In genomic region chr12:14239935-14240872, GRCh38 we compare ENCODE assay signal across 8 cellular contexts.
DNase-seq lines count a peak whose midpoint lies in the region; ATAC-seq and TF ChIP-seq lines count a peak whose summit lies in the region.

No MANE protein-coding gene starts in this region.

- CTCF ChIA-PET in Caco-2 (lab: Charles Lee) = no interaction called here

- peaks cover 13% of the 10 kb centered on the region for H3K36me3 Mint-ChIP-seq in Caco-2 (ENCODE audit: insufficient read depth, unreplicated experiment)

- intact Hi-C loops in Caco-2 (cut with micrococcal nuclease; ENCODE audit: unreplicated experiment) = loop anchor here (1.0 to 5.0 kb wide), 4 partner anchors 54 to 391 kb away; partner anchors contain the start of gene ATF7IP

- peaks cover 64% of the 10 kb centered on the region for H3K9me3 ChIP-seq in Caco-2
- peaks cover 5 to 24% (median 11%) of the 10 kb centered on the region in 4 donors for H3K9me3 ChIP-seq in upper lobe of left lung

- POLR2A ChIA-PET in Caco-2 (lab: Charles Lee) = interaction anchor here (1.0 kb wide), 1 partner anchor 126 kb away, joined by 4 read pairs; no protein-coding TSS in a partner anchor

- no TSS peak for BruUV-seq in Caco-2 (replicated peaks; lab: Mats Ljungman, UMichigan)

- peak; percentile 38 for ATAC-seq in GM19455 (IDR thresholded peaks at IDR 0.05; ENCODE audit: unreplicated experiment)
- ATAC-seq in HG03520 (IDR thresholded peaks at IDR 0.05; ENCODE audit: unreplicated experiment) = peak; percentile 46
- peak in 1 of 2 donors; percentile 71 for ATAC-seq in upper lobe of left lung (ENCODE audit: low FRiP score in 2 of 2)
- ATAC-seq in GM18873 (IDR thresholded peaks at IDR 0.05; ENCODE audit: low FRiP score, unreplicated experiment) = no peak

- H3K4me3 ChIP-seq in Caco-2 (ENCODE audit: low read depth, low read length) (no peak overlapping the region), upper lobe of left lung (peak overlapping the region in 3 of 4 donors; percentile 10 to 26 (median 14))

- no peaks in the 10 kb centered on the region for H3K27me3 ChIP-seq in Caco-2 (replicated peaks; ENCODE audit: control insufficient read depth, insufficient read depth, low read length)
- no peaks in the 10 kb centered on the region for H3K27me3 ChIP-seq in upper lobe of left lung

- peaks cover 9% of the 10 kb centered on the region for H3K4me1 Mint-ChIP-seq in Caco-2 (ENCODE audit: low read depth, unreplicated experiment)

- H3K27ac Mint-ChIP-seq in Caco-2 (ENCODE audit: unreplicated experiment) = peak overlapping the region; percentile 43

- DNase-seq in Caco-2 = peak; percentile 62 to 82
- peak; percentile 29 for DNase-seq in UCSD-AML1 (lab: John Stamatoyannopoulos, UW; ENCODE audit: unreplicated experiment)
- DNase-seq in islet precursor cell = peak; percentile 84
- DNase-seq in upper lobe of left lung = peak in 1 of 2 donors; percentile 51
- DNase-seq in DMS153 (lab: John Stamatoyannopoulos, UW) = no peak

- no peak for TF ChIP-seq POLR2A in upper lobe of left lung (IDR thresholded peaks at IDR 0.05)

- H3K9me3 Mint-ChIP-seq in Caco-2 (ENCODE audit: unreplicated experiment) = peaks cover 38% of the 10 kb centered on the region

- H3K36me3 ChIP-seq in Caco-2 (ENCODE audit: control insufficient read depth, insufficient read depth, low read length) (no peaks in the 10 kb centered on the region), upper lobe of left lung (no peaks in the 10 kb centered on the region)

- no peak for TF ChIP-seq CTCF in Caco-2 (IDR thresholded peaks at IDR 0.05; ENCODE audit: insufficient read depth in 1 of 2, low read depth in 1 of 2, low read length in 1 of 2, severe bottlenecking in 1 of 2, unreplicated experiment in 1 of 2)
- no peak for TF ChIP-seq CTCF in upper lobe of left lung (IDR thresholded peaks at IDR 0.05)

- H3K4me3 Mint-ChIP-seq in Caco-2 (ENCODE audit: unreplicated experiment) = peak overlapping the region; percentile 32

- peak overlapping the region in 2 of 4 donors; percentile 58 to 61 for H3K27ac ChIP-seq in upper lobe of left lung

- no peak for TF ChIP-seq EP300 in upper lobe of left lung (IDR thresholded peaks at IDR 0.05)

- H3K27me3 Mint-ChIP-seq in Caco-2 (ENCODE audit: insufficient read depth, unreplicated experiment) = no peaks in the 10 kb centered on the region

- H3K4me1 ChIP-seq in Caco-2 = peaks cover 18% of the 10 kb centered on the region
- H3K4me1 ChIP-seq in upper lobe of left lung = peaks cover 0 to 13% (median 9%) of the 10 kb centered on the region in 4 donors

- WGBS in upper lobe of left lung, 2 donors = 35 to 40% methylated on average over 11 of the region's 11 CpGs
